In genomic region chrX:153539171-153539978, GRCh38 we compare ENCODE assay signal across 8 cellular contexts. TPM values are rescaled to one million over a fixed set of nuclear protein-coding genes. Genes with fewer than 3 reads are reported as not detected.
DNase-seq lines count a peak whose midpoint lies in the region; ATAC-seq, FAIRE-seq and TF ChIP-seq lines count a peak whose summit lies in the region.

No MANE protein-coding gene starts in this region.

- H3K4me1 ChIP-seq in foreskin keratinocyte = no peaks in the 10 kb centered on the region
- no peaks in the 10 kb centered on the region for H3K4me1 ChIP-seq in osteoblast (ENCODE audit: insufficient read depth, low read length)
- no peaks in the 10 kb centered on the region for H3K4me1 ChIP-seq in transverse colon

- no peak for FAIRE-seq in RCC 7860 (lab: Jason Lieb, UNC)

- ATAC-seq in HG03108 (IDR thresholded peaks at IDR 0.05; ENCODE audit: unreplicated experiment) = peak; percentile 78
- peak; percentile 84 for ATAC-seq in foreskin keratinocyte

- H3K36me3 ChIP-seq in osteoblast (ENCODE audit: insufficient read depth, low read length) (no peaks in the 10 kb centered on the region), transverse colon (no peaks in the 10 kb centered on the region)

- no peak overlapping the region for H3K4me3 ChIP-seq in osteoblast (ENCODE audit: insufficient read depth, low read length)
- H3K4me3 ChIP-seq in transverse colon = no peak overlapping the region

- intact Hi-C loops in transverse colon (cut with DNase I; ENCODE audit: low total_unique reads) = no loop called here

- H3K27ac ChIP-seq in foreskin keratinocyte (no peak overlapping the region), osteoblast (ENCODE audit: low read depth, low read length) (no peak overlapping the region), transverse colon (no peak overlapping the region)

- H3K4me2 ChIP-seq in osteoblast (ENCODE audit: insufficient read depth, low read length) = no peak overlapping the region

- H2AFZ ChIP-seq in osteoblast (ENCODE audit: low read length) = no peak overlapping the region

- H3K79me2 ChIP-seq in osteoblast (ENCODE audit: insufficient read depth, low read length) = no peaks in the 10 kb centered on the region

- no peaks in the 10 kb centered on the region for H3K27me3 ChIP-seq in foreskin keratinocyte
- no peaks in the 10 kb centered on the region for H3K27me3 ChIP-seq in osteoblast (ENCODE audit: insufficient read depth, low read length)
- H3K27me3 ChIP-seq in transverse colon = no peaks in the 10 kb centered on the region

- TF ChIP-seq CTCF in foreskin keratinocyte (conservative IDR thresholded peaks at IDR 0.05) (peak; percentile 83), osteoblast (IDR thresholded peaks at IDR 0.05; ENCODE audit: extremely low read depth, low read depth, low read length) (peak; percentile 89), transverse colon (IDR thresholded peaks at IDR 0.05) (peak; percentile 65 to 78 (median 75))

- TF ChIP-seq POLR2A in transverse colon (IDR thresholded peaks at IDR 0.05) = no peak

- peak; percentile 32 to 47 for DNase-seq in NOMO-1 (lab: John Stamatoyannopoulos, UW; ENCODE audit: unreplicated experiment in 2 of 2)
- no peak for DNase-seq in NOMO-1 treated with dmso at 0.1 percent for 144 hours (lab: John Stamatoyannopoulos, UW; ENCODE audit: unreplicated experiment)
- peak; percentile 30 for DNase-seq in RCC 7860 (ENCODE audit: low spot score)
- peak; percentile 27 to 32 for DNase-seq in activated T-helper 1 cell treated with anti-CD3 and anti-CD28 coated beads, Interleukin-2, amount 50 U/mL, for 16 hours (ENCODE audit: low read depth in 1 of 2, low spot score in 1 of 2)
- no peak for DNase-seq in foreskin keratinocyte
- peak; percentile 97 for DNase-seq in osteoblast (ENCODE audit: insufficient read length, low spot score, missing footprints)
- DNase-seq in transverse colon = peak; percentile 62

- H3K9me3 ChIP-seq in osteoblast (ENCODE audit: low read depth, low read length) (no peaks in the 10 kb centered on the region), transverse colon (no peaks in the 10 kb centered on the region)

- TF ChIP-seq EP300 in transverse colon (IDR thresholded peaks at IDR 0.05; ENCODE audit: low read depth) = no peak

- H4K20me1 ChIP-seq in osteoblast (ENCODE audit: insufficient read depth, low read length) = no peaks in the 10 kb centered on the region

- WGBS in transverse colon (ENCODE audit: low coverage in 1 of 2), 2 donors = 65% methylated on average over 22 of the region's 31 CpGs; no CpG with 5 or more reads in 1 of the 2 donors

- in situ Hi-C loops in transverse colon (cut with MboI; ENCODE audit: low pct_ligation_motif_present in 1 of 4, low pct_unique_long_range_greater_than_20kb in 1 of 4, low sequenced_read_pairs in 3 of 4) = no loop called here

RNA-seq across cellular contexts. Expression of gene ATP2B3, which starts 21.9 kb away (rescaled TPM):
- not detected in 2 replicates for total RNA-seq in foreskin keratinocyte
- not detected in 2 replicates for polyA plus RNA-seq in foreskin keratinocyte
- under 0.01 TPM in 1 of 2 replicates, not detected in the other for total RNA-seq in osteoblast
- not detected for total RNA-seq in transverse colon

RNA-seq across cellular contexts. Expression of gene BGN, which starts 44.6 kb away (rescaled TPM):
- total RNA-seq in foreskin keratinocyte (0.07 and 0.48 TPM in 2 replicates), osteoblast (139 and 210 TPM in 2 replicates), transverse colon (10 to 100 TPM in 2 of 4 donors, 1 to 10 TPM in 2; 3.8 to 67.1 (median 10.5) TPM)
- polyA plus RNA-seq in foreskin keratinocyte = 0.10 and 0.12 TPM in 2 replicates

RNA-seq across cellular contexts. Expression of gene CCNQ, which starts 59.6 kb away (rescaled TPM):
- total RNA-seq in foreskin keratinocyte (39.9 and 49.6 TPM in 2 replicates), osteoblast (29.3 and 33.0 TPM in 2 replicates), transverse colon (10 to 100 TPM in 3 of 4 donors, 1 to 10 TPM in 1; 5.2 to 32.5 (median 26.8) TPM)
- polyA plus RNA-seq in foreskin keratinocyte = 46.9 and 57.6 TPM in 2 replicates

Comparison
In these comparisons a context has a peak if more than half of its experiments do, and no peak if none do; other contexts are left out.
1. DNase-seq: peak in NOMO-1 (2 of 2), RCC 7860 (single experiment), activated T-helper 1 cell treated with anti-CD3 and anti-CD28 coated beads, Interleukin-2, amount 50 U/mL, for 16 hours (2 of 2), osteoblast (single experiment) and transverse colon (single experiment); none in NOMO-1 treated with dmso at 0.1 percent for 144 hours (single experiment) and foreskin keratinocyte (0 of 2).
2. Peak in every context shown above with its lines, with median percentiles within 50 percentile points of each other: CTCF ChIP-seq.